16 cellular contexts compared by ENCODE assay signal in genomic region chr2:159855153-159856140, GRCh38. TPM values are rescaled to one million over a fixed set of nuclear protein-coding genes. Genes with fewer than 3 reads are reported as not detected.
DNase-seq lines count a peak whose midpoint lies in the region; ATAC-seq and TF ChIP-seq lines count a peak whose summit lies in the region.
"Had no signal": no experiment of that assay in that cellular context is flagged by ENCODE, and none has a peak within 500 bp of the region (broad histone marks: within the 10 kb centered on the region; RNA-seq: fewer than 3 reads in every experiment).

No MANE protein-coding gene starts in this region.

- no peak overlapping the region for H3K4me3 ChIP-seq in A673 (ENCODE audit: low read depth, low read length, poor library complexity, severe bottlenecking)
- H3K4me3 ChIP-seq: neural progenitor cell had no signal

- no peak overlapping the region for H3K4me3 Mint-ChIP-seq in stimulated activated naive CD8-positive, alpha-beta T cell treated with anti-CD3 and anti-CD28 coated beads, Interleukin-15, Interleukin-2, amounts not matched to agents 100 ng/mL and 50 ng/mL, for 24 hours
- H3K4me3 Mint-ChIP-seq: H9, IgD-negative memory B cell, neural progenitor cell had no signal

- ATAC-seq in stimulated activated naive CD8-positive, alpha-beta T cell treated with anti-CD3 and anti-CD28 coated beads, Interleukin-15, Interleukin-2, amounts not matched to agents 100 U/mL and 50 U/mL, for 24 hours, result no peak
- no peak for ATAC-seq in GM19397 (IDR thresholded peaks at IDR 0.05; ENCODE audit: unreplicated experiment)

- H3K27ac ChIP-seq in A673 (ENCODE audit: low read depth, low read length, poor library complexity, severe bottlenecking), result no peak overlapping the region
- H3K27ac ChIP-seq: neural progenitor cell had no signal

- H3K4me1 ChIP-seq in A673 (ENCODE audit: insufficient read depth, low read length, poor library complexity, severe bottlenecking), result no peaks in the 10 kb centered on the region

- H3K9me3 Mint-ChIP-seq in stimulated activated naive CD8-positive, alpha-beta T cell treated with anti-CD3 and anti-CD28 coated beads, Interleukin-15, Interleukin-2, amounts not matched to agents 100 ng/mL and 50 ng/mL, for 24 hours, result no peaks in the 10 kb centered on the region
- H3K9me3 Mint-ChIP-seq: H9, IgD-negative memory B cell, neural progenitor cell had no signal

- H3K36me3 ChIP-seq in A673 (ENCODE audit: insufficient read depth, low read length, poor library complexity, severe bottlenecking), result no peaks in the 10 kb centered on the region
- H3K36me3 ChIP-seq: neural progenitor cell had no signal

- no TSS peak for BruUV-seq in A673 (replicated peaks; lab: Mats Ljungman, UMichigan)

- H3K27me3 ChIP-seq in A673 (replicated peaks; ENCODE audit: insufficient read depth, low read depth, low read length, poor library complexity), result peaks cover 4% of the 10 kb centered on the region
- H3K27me3 ChIP-seq: neural progenitor cell had no signal

- POLR2A ChIA-PET in A673 (lab: Charles Lee; ENCODE audit: low non-redundant PET), result interaction anchor here (0.6 kb wide), 2 partner anchors 77 to 260 kb away, joined by 3 read pairs; no protein-coding TSS in a partner anchor

- DNase-seq in stimulated activated naive CD8-positive, alpha-beta T cell treated with anti-CD3 and anti-CD28 coated beads, Interleukin-15, Interleukin-2, amounts not matched to agents 100 U/mL and 50 U/mL, for 24 hours, result no peak
- DNase-seq in amniotic epithelial cell (ENCODE audit: low read depth) (peak; percentile 36), fibroblast of the conjunctiva (ENCODE audit: low read depth) (peak; percentile 27), DMS 273 treated with DMSO at 0.1 percent for 48 hours (lab: John Stamatoyannopoulos, UW) (no peak), A673 (ENCODE audit: low spot score) (no peak)
- DNase-seq in stimulated activated CD8-positive, alpha-beta memory T cell treated with anti-CD3 and anti-CD28 coated beads, Interleukin-4, amount 100 ng/mL, for 48 hours, result no peak
- DNase-seq: activated CD4-positive, alpha-beta T cell treated with anti-CD3 and anti-CD28 coated beads for 4 hours; activated T-cell treated with anti-CD3 and anti-CD28 coated beads for 4 hours; anterior cingulate cortex; H9; NCI-H526; T-helper 2 cell had no signal

- no peaks in the 10 kb centered on the region for H3K27me3 Mint-ChIP-seq in stimulated activated naive CD8-positive, alpha-beta T cell treated with anti-CD3 and anti-CD28 coated beads, Interleukin-15, Interleukin-2, amounts not matched to agents 100 ng/mL and 50 ng/mL, for 24 hours
- H3K27me3 Mint-ChIP-seq: IgD-negative memory B cell had no signal

- TF ChIP-seq CTCF in A673 (conservative IDR thresholded peaks at IDR 0.05; ENCODE audit: low read depth, low read length), result no peak

- peaks cover 64% of the 10 kb centered on the region for H3K36me3 Mint-ChIP-seq in stimulated activated naive CD8-positive, alpha-beta T cell treated with anti-CD3 and anti-CD28 coated beads, Interleukin-15, Interleukin-2, amounts not matched to agents 100 ng/mL and 50 ng/mL, for 24 hours (ENCODE audit: low read depth)
- H3K36me3 Mint-ChIP-seq: neural progenitor cell had no signal

- intact Hi-C loops in A673 (cut with micrococcal nuclease; ENCODE audit: unreplicated experiment), result no loop called here

- H3K9me3 ChIP-seq in A673 (ENCODE audit: low read depth, low read length, poor library complexity, severe bottlenecking), result no peaks in the 10 kb centered on the region

- CTCF ChIA-PET in A673 (lab: Charles Lee), result no interaction called here

- peak overlapping the region; percentile 31 for H3K27ac Mint-ChIP-seq in stimulated activated naive CD8-positive, alpha-beta T cell treated with anti-CD3 and anti-CD28 coated beads, Interleukin-15, Interleukin-2, amounts not matched to agents 100 ng/mL and 50 ng/mL, for 24 hours
- H3K27ac Mint-ChIP-seq: H9, IgD-negative memory B cell, neural progenitor cell had no signal

- peaks cover 7% of the 10 kb centered on the region for H3K4me1 Mint-ChIP-seq in stimulated activated naive CD8-positive, alpha-beta T cell treated with anti-CD3 and anti-CD28 coated beads, Interleukin-15, Interleukin-2, amounts not matched to agents 100 ng/mL and 50 ng/mL, for 24 hours (ENCODE audit: low read depth)
- H3K4me1 Mint-ChIP-seq: IgD-negative memory B cell had no signal

RNA-seq across cellular contexts. Expression of gene LY75, which starts 49.1 kb away (rescaled TPM):
- 0.11 TPM in 1 of 2 replicates, not detected in the other for total RNA-seq in A673 (2021)

RNA-seq across cellular contexts. Expression of gene CD302, which starts 57.4 kb away (rescaled TPM):
- total RNA-seq in A673 (2021), result 0.24 and 0.31 TPM in 2 replicates

Comparison
In these comparisons a context has a peak if more than half of its experiments do, and no peak if none do; other contexts are left out.
1. DNase-seq: peak in amniotic epithelial cell (single experiment) and fibroblast of the conjunctiva (single experiment); none in stimulated activated naive CD8-positive, alpha-beta T cell treated with anti-CD3 and anti-CD28 coated beads, Interleukin-15, Interleukin-2, amounts not matched to agents 100 U/mL and 50 U/mL, for 24 hours (single experiment), DMS 273 treated with DMSO at 0.1 percent for 48 hours (single experiment), A673 (single experiment) and stimulated activated CD8-positive, alpha-beta memory T cell treated with anti-CD3 and anti-CD28 coated beads, Interleukin-4, amount 100 ng/mL, for 48 hours (single experiment).